In the genomic region with DNA sequence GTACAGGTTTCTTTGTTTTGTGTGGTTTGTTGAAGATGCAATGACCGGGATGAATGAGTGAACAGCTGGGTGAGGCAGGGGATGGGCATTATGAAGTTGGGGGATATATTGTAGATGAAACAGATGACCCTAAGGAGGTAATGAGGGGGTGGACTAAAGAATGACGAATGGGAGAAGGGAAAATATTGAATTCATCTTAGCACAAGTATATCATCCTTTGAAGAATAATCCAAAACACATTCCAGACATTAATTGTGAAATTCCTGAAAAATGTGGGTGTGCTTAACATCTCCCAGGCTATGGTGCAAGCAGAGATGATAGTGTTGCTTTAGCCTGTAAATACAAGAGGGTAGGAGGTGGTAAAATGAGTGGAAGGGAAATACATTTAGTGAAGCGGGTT, we compare ENCODE assay signal across 17 cellular contexts. TPM values are rescaled to one million over a fixed set of nuclear protein-coding genes. Genes with fewer than 3 reads are reported as not detected.
DNase-seq lines count a peak whose midpoint lies in the region; ATAC-seq, FAIRE-seq and TF ChIP-seq lines count a peak whose summit lies in the region.
"Had no signal": no experiment of that assay in that cellular context is flagged by ENCODE, and none has a peak within 500 bp of the region (broad histone marks: within the 10 kb centered on the region; RNA-seq: fewer than 3 reads in every experiment).

No MANE protein-coding gene starts in this region.

- H3K4me2 ChIP-seq in SK-N-SH (peak overlapping the region; percentile 84), keratinocyte (ENCODE audit: control insufficient read depth, extremely low read depth, insufficient read depth, low read depth, low read length) (peak overlapping the region; percentile 88)

- dilution Hi-C loops in keratinocyte (cut with MboI; ENCODE audit: extremely low pct_ligation_motif_present, low sequenced_read_pairs) = no loop called here

- no peak for DNase-seq in SK-N-SH
- peak; percentile 36 for DNase-seq in bronchial epithelial cell (ENCODE audit: low read depth)
- no peak for DNase-seq in keratinocyte (ENCODE audit: low read depth, low spot score)
- DNase-seq in transverse colon = no peak
- DNase-seq in NCI-H526 treated with DMSO at 0.1 percent for 48 hours (lab: John Stamatoyannopoulos, UW) = no peak
- DNase-seq in medulla oblongata (ENCODE audit: extremely low spot score) = no peak
- DNase-seq: 8988T; activated CD8-positive, alpha-beta memory T cell treated with anti-CD3 and anti-CD28 coated beads for 24 hours; activated effector memory CD4-positive, alpha-beta T cell treated with anti-CD3 and anti-CD28 coated beads, Interleukin-2, amount 50 U/mL, for 16 hours; NCI-H2107; stimulated activated CD4-positive, alpha-beta T cell treated with anti-CD3 and anti-CD28 coated beads, Interleukin-4, amount 100 ng/mL, for 1 hour had no signal

- H3F3A ChIP-seq in SK-N-SH (replicated peaks; ENCODE audit: insufficient read depth) = peaks cover 58% of the 10 kb centered on the region

- H3K79me2 ChIP-seq in SK-N-SH (ENCODE audit: insufficient read depth) (peaks cover 100% of the 10 kb centered on the region), keratinocyte (ENCODE audit: control insufficient read depth, insufficient read depth, low read length) (peaks cover 99% of the 10 kb centered on the region)

- in situ Hi-C loops in transverse colon (cut with MboI; ENCODE audit: low pct_ligation_motif_present in 1 of 4, low pct_unique_long_range_greater_than_20kb in 1 of 4, low sequenced_read_pairs in 3 of 4) = loop anchor here in 3 of 4 donors (25.0 kb wide), 2 partner anchors 101 to 126 kb away; no protein-coding TSS in a partner anchor

- H3K9ac ChIP-seq in SK-N-SH (peak overlapping the region; percentile 94), keratinocyte (ENCODE audit: control insufficient read depth, extremely low read depth, insufficient read depth, low read length) (peak overlapping the region; percentile 36)

- TF ChIP-seq RAD21 in SK-N-SH (IDR thresholded peaks at IDR 0.05; ENCODE audit: low read length) = no peak

- H3K27me3 ChIP-seq in SK-N-SH (ENCODE audit: insufficient read depth) (no peaks in the 10 kb centered on the region), bronchial epithelial cell (ENCODE audit: control insufficient read depth, insufficient read depth, low read length) (no peaks in the 10 kb centered on the region), keratinocyte (ENCODE audit: control insufficient read depth, extremely low read depth, insufficient read depth, low read length) (no peaks in the 10 kb centered on the region), transverse colon (no peaks in the 10 kb centered on the region)
- H3K27me3 ChIP-seq: right atrium auricular region had no signal

- H3K36me3 ChIP-seq in SK-N-SH (replicated peaks in 1 of 2; ENCODE audit: control insufficient read depth in 1 of 2, insufficient read depth in 2 of 2, low read length in 1 of 2) (peaks cover 0 to 30% of the 10 kb centered on the region in 2 experiments), bronchial epithelial cell (ENCODE audit: control insufficient read depth, insufficient read depth, low read length) (no peaks in the 10 kb centered on the region), keratinocyte (ENCODE audit: control insufficient read depth in 2 of 2, extremely low read depth in 1 of 2, insufficient read depth in 2 of 2, low read length in 2 of 2) (no peaks in the 10 kb centered on the region), transverse colon (no peaks in the 10 kb centered on the region)
- H3K36me3 ChIP-seq: right atrium auricular region had no signal

- H2AFZ ChIP-seq in SK-N-SH (ENCODE audit: low read depth) (no peak overlapping the region), keratinocyte (ENCODE audit: control insufficient read depth, low read length) (no peak overlapping the region)

- ATAC-seq in SK-N-SH treated with all-trans-retinoic acid at 6 μM for 48 hours (no peak), HG03378 (IDR thresholded peaks at IDR 0.05; ENCODE audit: unreplicated experiment) (no peak)

- no peak for TF ChIP-seq CTCF in SK-N-SH (IDR thresholded peaks at IDR 0.05)
- TF ChIP-seq CTCF in bronchial epithelial cell (IDR thresholded peaks at IDR 0.05; ENCODE audit: insufficient read depth, low read length, severe bottlenecking) = no peak
- TF ChIP-seq CTCF in keratinocyte (optimal IDR thresholded peaks at IDR 0.05 in 1 of 3, IDR thresholded peaks at IDR 0.05 in 1 of 3, conservative IDR thresholded peaks at IDR 0.05 in 1 of 3; ENCODE audit: extremely low read depth in 1 of 3, insufficient read depth in 2 of 3, low read length in 3 of 3) = no peak
- TF ChIP-seq CTCF in transverse colon (IDR thresholded peaks at IDR 0.05) = no peak

- intact Hi-C loops in transverse colon (cut with DNase I; ENCODE audit: low total_unique reads) = no loop called here

- TF ChIP-seq EP300 in SK-N-SH (IDR thresholded peaks at IDR 0.05; ENCODE audit: borderline replicate concordance in 1 of 2, low read depth in 1 of 2, low read length in 1 of 2) = no peak
- no peak for TF ChIP-seq EP300 in transverse colon (IDR thresholded peaks at IDR 0.05; ENCODE audit: low read depth)

- no peaks in the 10 kb centered on the region for H3K9me1 ChIP-seq in keratinocyte (ENCODE audit: control insufficient read depth, extremely low read depth, insufficient read depth, low read length)

- H3K4me1 ChIP-seq in SK-N-SH (ENCODE audit: control insufficient read depth in 1 of 2, insufficient read depth in 2 of 2, low read depth in 1 of 2, low read length in 1 of 2) = peaks cover 2 to 56% of the 10 kb centered on the region in 2 experiments
- peaks cover 71% of the 10 kb centered on the region for H3K4me1 ChIP-seq in keratinocyte (ENCODE audit: control insufficient read depth, extremely low read depth, insufficient read depth, low read length)
- H3K4me1 ChIP-seq in transverse colon = peaks cover 15 to 62% (median 47%) of the 10 kb centered on the region in 4 donors

- peak overlapping the region in 1 of 2 experiments; percentile 96; a peak in 2 of 4 replicates for H3K27ac ChIP-seq in SK-N-SH (ENCODE audit: low read depth in 2 of 2, low read length in 1 of 2)
- H3K27ac ChIP-seq in keratinocyte (ENCODE audit: control insufficient read depth, insufficient read depth, low read length) = peak overlapping the region; percentile 80
- H3K27ac ChIP-seq in transverse colon = peak overlapping the region in 3 of 4 donors; percentile 3 to 98 (median 15)
- H3K27ac ChIP-seq: right atrium auricular region, SK-N-MC had no signal

- no peak for TF ChIP-seq POLR2A in transverse colon (IDR thresholded peaks at IDR 0.05)

- H4K20me1 ChIP-seq in SK-N-SH (ENCODE audit: insufficient read depth) = peaks cover 73% of the 10 kb centered on the region
- H4K20me1 ChIP-seq in keratinocyte (ENCODE audit: control insufficient read depth, extremely low read depth, insufficient read depth, low read length) = no peaks in the 10 kb centered on the region

- CTCF ChIA-PET in SK-N-SH (lab: Yijun Ruan, JAX) = interaction anchor here (1.3 kb wide), 1 partner anchor 9 kb away, joined by 4 read pairs; no protein-coding TSS in a partner anchor

- H3K9me2 ChIP-seq in SK-N-SH = no peaks in the 10 kb centered on the region

- WGBS in SK-N-SH (ENCODE audit: low lambda C conversion rate) = 39% methylated on average over 3 of the region's 3 CpGs
- 73 to 74% methylated on average over 3 of the region's 3 CpGs for WGBS in transverse colon (ENCODE audit: low coverage in 1 of 2), 2 donors

- peak overlapping the region in 1 of 2 experiments; percentile 91; a peak in 3 of 4 replicates for H3K4me3 ChIP-seq in SK-N-SH (ENCODE audit: low read depth in 2 of 2, low read length in 1 of 2)
- no peak overlapping the region for H3K4me3 ChIP-seq in bronchial epithelial cell (ENCODE audit: low read depth, low read length)
- peak overlapping the region in 1 of 3 experiments; percentile 29 for H3K4me3 ChIP-seq in keratinocyte (ENCODE audit: control insufficient read depth in 2 of 3, extremely low read depth in 1 of 3, insufficient read depth in 2 of 3, low read depth in 1 of 3, low read length in 3 of 3)
- no peak overlapping the region for H3K4me3 ChIP-seq in transverse colon
- H3K4me3 ChIP-seq: right atrium auricular region, SK-N-MC had no signal

- FAIRE-seq in bronchial epithelial cell (lab: Jason Lieb, UNC) = no peak
- FAIRE-seq in keratinocyte (lab: Jason Lieb, UNC) = no peak
- FAIRE-seq: G401.6, urothelium cell line had no signal

- H3K9me3 ChIP-seq in SK-N-SH (no peaks in the 10 kb centered on the region), keratinocyte (ENCODE audit: control insufficient read depth, low read depth, low read length) (no peaks in the 10 kb centered on the region), transverse colon (no peaks in the 10 kb centered on the region)
- H3K9me3 ChIP-seq: right atrium auricular region had no signal

- POLR2A ChIA-PET in SK-N-SH (lab: Yijun Ruan, JAX) = no interaction called here

TF ChIP-seq in SK-N-SH, 30 proteins besides CTCF, POLR2A, EP300 and RAD21:
- no peak for TF ChIP-seq GATA2 (CRISPR knock-in tag; IDR thresholded peaks at IDR 0.05)
- 0 out of 2 replicates have a peak, but pooled peaks have one; percentile 17 for TF ChIP-seq POLR2AphosphoS5 (IDR thresholded peaks at IDR 0.05; ENCODE audit: low read depth, low read length)
- no peak for TF ChIP-seq EZH2phosphoT487 (IDR thresholded peaks at IDR 0.05; ENCODE audit: borderline replicate concordance, low read depth)
- no peak for TF ChIP-seq FOSL2 (IDR thresholded peaks at IDR 0.05; ENCODE audit: borderline replicate concordance, low read depth)

TF ChIP-seq in SK-N-SH treated with all-trans-retinoic acid at 6 μM for 48 hours, 23 proteins besides CTCF, POLR2A, EP300 and RAD21 (continues in another document):
- TF ChIP-seq PPARA (CRISPR knock-in tag; IDR thresholded peaks at IDR 0.05; ENCODE audit: borderline replicate concordance) (no peak), ARNTL (CRISPR knock-in tag; IDR thresholded peaks at IDR 0.05; ENCODE audit: borderline replicate concordance, low read depth) (no peak)

RNA-seq across cellular contexts. Expression of a gene that starts 5.8 kb away (rescaled TPM):
- polyA plus RNA-seq in SK-N-SH (2012; rRNA removed) (228 and 244 TPM in 2 replicates), keratinocyte (98.3 to 136 TPM (median 116 TPM) in 3 replicates)
- 191 and 233 TPM in 2 replicates for polyA plus RNA-seq in SK-N-SH (2012; cell fraction: cytosol; rRNA removed)
- polyA plus RNA-seq in SK-N-SH (2012; cell fraction: nucleus; rRNA removed) = 201 and 239 TPM in 2 replicates
- total RNA-seq in bronchial epithelial cell (35.3 and 45.7 TPM in 2 replicates), transverse colon (100 to 1,000 TPM in 1 of 4 donors, 10 to 100 TPM in 3; 73.7 to 134 (median 80.7) TPM)
- 32.2 TPM for polyA plus RNA-seq in keratinocyte (2011; ENCODE audit: low read depth)
- 54.2 and 69.7 TPM in 2 replicates for polyA plus RNA-seq in keratinocyte (2011; cell fraction: cytosol; rRNA removed)
- polyA plus RNA-seq in keratinocyte (2011; cell fraction: nucleus; rRNA removed) = 316 and 318 TPM in 2 replicates
- polyA plus RNA-seq in keratinocyte (2012; ENCODE audit: low replicate concordance) = 51.3 and 110 TPM in 2 replicates
- 353 to 631 TPM (median 519 TPM) in 3 replicates for polyA minus RNA-seq in keratinocyte
- polyA minus RNA-seq in keratinocyte (2011; cell fraction: cytosol; rRNA and poly(A)+ RNA removed) = 371 TPM
- polyA minus RNA-seq in keratinocyte (2011; cell fraction: nucleus; rRNA and poly(A)+ RNA removed) = 966 and 975 TPM in 2 replicates
